In genomic region chr9:134778841-134779411, GRCh38 we compare ENCODE assay signal across 8 cellular contexts.
DNase-seq lines count a peak whose midpoint lies in the region; ATAC-seq and TF ChIP-seq lines count a peak whose summit lies in the region.

No MANE protein-coding gene starts in this region.

- no peaks in the 10 kb centered on the region for H3K36me3 Mint-ChIP-seq in activated T-cell treated with anti-CD3 and anti-CD28 coated beads, Interleukin-2, amount 50 U/mL, for 72 hours (ENCODE audit: insufficient read depth in 2 of 2)

- H3K9me3 Mint-ChIP-seq in activated T-cell treated with anti-CD3 and anti-CD28 coated beads, Interleukin-2, amount 50 U/mL, for 72 hours = no peaks in the 10 kb centered on the region

- H3K27me3 ChIP-seq in dorsolateral prefrontal cortex = peaks cover 0 to 4% (median 0%) of the 10 kb centered on the region in 45 donors

- H3K4me3 ChIP-seq in dorsolateral prefrontal cortex = no peak overlapping the region

- intact Hi-C loops in dorsolateral prefrontal cortex (cut with DNase I) = no loop called here

- H3K27ac Mint-ChIP-seq in activated T-cell treated with anti-CD3 and anti-CD28 coated beads, Interleukin-2, amount 50 U/mL, for 72 hours = no peak overlapping the region

- ATAC-seq in activated T-cell treated with anti-CD3 and anti-CD28 coated beads, Interleukin-2, amount 50 U/mL, for 72 hours (replicated peaks in 1 of 2) = no peak

- TF ChIP-seq CTCF in dorsolateral prefrontal cortex (IDR thresholded peaks at IDR 0.05 in 54 of 56, conservative IDR thresholded peaks at IDR 0.05 in 2 of 56; ENCODE audit: low read depth in 1 of 56, partially characterized antibody in 56 of 56) = peak; percentile 14 to 70 (median 54)

- peak; percentile 76 for DNase-seq in GM03348 (ENCODE audit: low spot score)
- peak; percentile 1 for DNase-seq in NCI-H446 treated with DMSO at 0.1 percent for 48 hours (lab: John Stamatoyannopoulos, UW)
- peak in 7 of 10 donors; percentile 41 to 65 (median 56) for DNase-seq in dorsolateral prefrontal cortex
- peak; percentile 41 for DNase-seq in midbrain (lab: John Stamatoyannopoulos, UW)
- DNase-seq in stimulated activated CD4-positive, alpha-beta T cell treated with anti-CD3 and anti-CD28 coated beads, Interleukin-4, amount 100 ng/mL, for 1 hour = no peak
- no peak for DNase-seq in stimulated activated CD4-positive, alpha-beta T cell treated with anti-CD3 and anti-CD28 coated beads, Interleukin-2, amount 100 ng/mL, for 24 hours
- DNase-seq in activated effector memory CD4-positive, alpha-beta T cell treated with Interleukin-2 at 50 U/mL for 16 hours = no peak
- DNase-seq in activated T-cell treated with anti-CD3 and anti-CD28 coated beads, Interleukin-2, amount 50 U/mL, for 72 hours = no peak

- peak overlapping the region in 30 of 59 donors; percentile 16 to 78 (median 48) for H3K27ac ChIP-seq in dorsolateral prefrontal cortex

- no peak overlapping the region for H3K4me3 Mint-ChIP-seq in activated T-cell treated with anti-CD3 and anti-CD28 coated beads, Interleukin-2, amount 50 U/mL, for 72 hours

- H3K27me3 Mint-ChIP-seq in activated T-cell treated with anti-CD3 and anti-CD28 coated beads, Interleukin-2, amount 50 U/mL, for 72 hours (ENCODE audit: low read depth) = no peaks in the 10 kb centered on the region

- no peaks in the 10 kb centered on the region for H3K4me1 Mint-ChIP-seq in activated T-cell treated with anti-CD3 and anti-CD28 coated beads, Interleukin-2, amount 50 U/mL, for 72 hours (ENCODE audit: low read depth)

Comparison
In these comparisons a context has a peak if more than half of its experiments do, and no peak if none do; other contexts are left out.
1. DNase-seq: peak in GM03348 (single experiment), NCI-H446 treated with DMSO at 0.1 percent for 48 hours (single experiment), dorsolateral prefrontal cortex (7 of 10) and midbrain (single experiment); none in stimulated activated CD4-positive, alpha-beta T cell treated with anti-CD3 and anti-CD28 coated beads, Interleukin-4, amount 100 ng/mL, for 1 hour (single experiment), stimulated activated CD4-positive, alpha-beta T cell treated with anti-CD3 and anti-CD28 coated beads, Interleukin-2, amount 100 ng/mL, for 24 hours (0 of 2), activated effector memory CD4-positive, alpha-beta T cell treated with Interleukin-2 at 50 U/mL for 16 hours (single experiment) and activated T-cell treated with anti-CD3 and anti-CD28 coated beads, Interleukin-2, amount 50 U/mL, for 72 hours (0 of 2).